Comparison of ENCODE assay signal across 1 cellular context in the genomic region with DNA sequence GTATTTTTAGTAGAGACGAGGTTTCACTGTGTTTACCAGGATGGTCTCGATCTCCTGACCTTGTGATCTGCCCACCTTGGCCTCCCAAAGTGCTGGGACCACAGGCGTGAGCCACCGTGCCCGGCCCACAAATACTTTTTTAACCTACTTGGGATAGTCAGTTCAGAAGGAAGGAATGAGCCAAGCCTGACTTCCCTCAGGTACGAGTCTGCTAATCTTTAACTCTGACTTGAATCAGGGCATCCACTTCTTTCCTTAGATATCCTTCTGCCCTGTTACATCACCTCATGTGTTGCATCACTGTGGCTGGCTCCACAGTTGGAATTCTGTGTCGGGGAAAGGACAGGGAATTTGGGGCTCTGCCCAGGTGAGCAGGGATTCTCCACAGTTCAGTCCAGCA.
A peak's percentile ranks its signal among the peaks of the same experiment; 100 is the strongest.
TF ChIP-seq lines count a peak whose summit lies in the region.

No MANE protein-coding gene starts in this region.

TF ChIP-seq in HepG2, 621 proteins besides CTCF, POLR2A, EP300 and RAD21 (continued from another document):
- TF ChIP-seq ZNF180 (CRISPR knock-in tag; IDR thresholded peaks at IDR 0.05; ENCODE audit: borderline replicate concordance, low read depth) (no peak), FIP1L1 (IDR thresholded peaks at IDR 0.05; ENCODE audit: borderline replicate concordance, insufficient read depth, low read depth, low read length) (no peak), SPEN (CRISPR knock-in tag; IDR thresholded peaks at IDR 0.05; ENCODE audit: low read depth) (no peak), FOXA3 (CRISPR knock-in tag; IDR thresholded peaks at IDR 0.05) (peak; percentile 87), ZNF629 (CRISPR knock-in tag; conservative IDR thresholded peaks at IDR 0.05) (0 out of 2 replicates have a peak, but pooled peaks have one; percentile 25), SMARCE1 (IDR thresholded peaks at IDR 0.05; ENCODE audit: borderline replicate concordance) (no peak), ZNF891 (CRISPR knock-in tag; IDR thresholded peaks at IDR 0.05) (no peak; the same call in 1 of the 2 replicates), ELF4 (CRISPR knock-in tag; IDR thresholded peaks at IDR 0.05; ENCODE audit: borderline replicate concordance) (no peak), WIZ (CRISPR knock-in tag; IDR thresholded peaks at IDR 0.05) (no peak)
- TF ChIP-seq, protein P1, sequence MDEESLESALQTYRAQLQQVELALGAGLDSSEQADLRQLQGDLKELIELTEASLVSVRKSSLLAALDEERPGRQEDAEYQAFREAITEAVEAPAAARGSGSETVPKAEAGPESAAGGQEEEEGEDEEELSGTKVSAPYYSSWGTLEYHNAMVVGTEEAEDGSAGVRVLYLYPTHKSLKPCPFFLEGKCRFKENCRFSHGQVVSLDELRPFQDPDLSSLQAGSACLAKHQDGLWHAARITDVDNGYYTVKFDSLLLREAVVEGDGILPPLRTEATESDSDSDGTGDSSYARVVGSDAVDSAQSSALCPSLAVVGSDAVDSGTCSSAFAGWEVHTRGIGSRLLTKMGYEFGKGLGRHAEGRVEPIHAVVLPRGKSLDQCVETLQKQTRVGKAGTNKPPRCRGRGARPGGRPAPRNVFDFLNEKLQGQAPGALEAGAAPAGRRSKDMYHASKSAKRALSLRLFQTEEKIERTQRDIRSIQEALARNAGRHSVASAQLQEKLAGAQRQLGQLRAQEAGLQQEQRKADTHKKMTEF (CRISPR knock-in tag; IDR thresholded peaks at IDR 0.05) = peak; percentile 80
